Comparison of ENCODE assay signal across 20 cellular contexts in genomic region chr2:10032746-10033105, GRCh38. TPM values are rescaled to one million over a fixed set of nuclear protein-coding genes. Genes with fewer than 3 reads are reported as not detected.
A peak's percentile ranks its signal among the peaks of the same experiment; 100 is the strongest.
DNase-seq lines count a peak whose midpoint lies in the region; ATAC-seq, FAIRE-seq and TF ChIP-seq lines count a peak whose summit lies in the region.
"Had no signal": no experiment of that assay in that cellular context is flagged by ENCODE, and none has a peak within 500 bp of the region (broad histone marks: within the 10 kb centered on the region; RNA-seq: fewer than 3 reads in every experiment).

No MANE protein-coding gene starts in this region.

- H3K4me3 Mint-ChIP-seq in stimulated activated memory B cell treated with anti-CD40 and anti-IgM and Interleukin-4, amounts not matched to agents 10 μg/mL and 1 μg/mL and 100 μg/mL, for 72 hours: no peak overlapping the region
- H3K4me3 Mint-ChIP-seq: CD4-positive, alpha-beta T cell; GM23338 had no signal

- H3K36me3 ChIP-seq in left ventricle myocardium inferior (no peaks in the 10 kb centered on the region), K562 (ENCODE audit: control insufficient read depth, insufficient read depth, low read length) (0 out of 3 replicates have a peak, but pooled peaks cover 4% of the 10 kb centered on the region), kidney (ENCODE audit: control insufficient read depth in 1 of 2, insufficient read depth in 2 of 2, low read length in 2 of 2) (no peaks in the 10 kb centered on the region), esophagus muscularis mucosa (no peaks in the 10 kb centered on the region)
- H3K36me3 ChIP-seq: BE2C had no signal

- H3K79me2 ChIP-seq in K562 (ENCODE audit: control insufficient read depth, insufficient read depth, low read length): peaks cover 55% of the 10 kb centered on the region

- in situ Hi-C loops in K562 (cut with MboI): no loop called here

- H3K9me1 ChIP-seq in K562 (ENCODE audit: control insufficient read depth, insufficient read depth, low read length): no peaks in the 10 kb centered on the region

- no peak for FAIRE-seq in K562 (lab: Jason Lieb, UNC)
- no peak for FAIRE-seq in kidney (lab: Jason Lieb, UNC)
- FAIRE-seq: D721Med, G401.6, GM12891, GM18507, H54 had no signal

- H3K4me1 ChIP-seq in left ventricle myocardium inferior (peaks cover 76% of the 10 kb centered on the region), K562 (replicated peaks in 1 of 2; ENCODE audit: control insufficient read depth in 2 of 2, insufficient read depth in 2 of 2, low read length in 2 of 2) (peaks cover 43 to 82% of the 10 kb centered on the region in 2 experiments), kidney (ENCODE audit: control insufficient read depth in 1 of 2, insufficient read depth in 1 of 2, low read depth in 1 of 2, low read length in 2 of 2) (peaks cover 21 to 27% of the 10 kb centered on the region in 2 donors), esophagus muscularis mucosa (peaks cover 55 to 61% (median 57%) of the 10 kb centered on the region in 4 donors)
- H3K4me1 ChIP-seq: BE2C, Caco-2 had no signal

- H3K9ac ChIP-seq in K562 (ENCODE audit: insufficient read depth in 1 of 2, low read depth in 2 of 2, low read length in 2 of 2) (peak overlapping the region; percentile 86 to 91; a peak in 3 of 4 replicates), kidney (ENCODE audit: low read length in 2 of 2) (no peak overlapping the region)

- intact Hi-C loops in left ventricle myocardium inferior (cut with micrococcal nuclease) (no loop called here), left cardiac atrium (cut with DNase I) (no loop called here), K562 (cut with micrococcal nuclease) (no loop called here), kidney (cut with DNase I) (no loop called here), esophagus muscularis mucosa (cut with DNase I) (no loop called here)

- no peak for TF ChIP-seq EP300 in K562 (IDR thresholded peaks at IDR 0.05; ENCODE audit: low read length)
- no peak for TF ChIP-seq EP300 in esophagus muscularis mucosa (IDR thresholded peaks at IDR 0.05)

- peaks cover 75% of the 10 kb centered on the region for H3K4me1 Mint-ChIP-seq in stimulated activated memory B cell treated with anti-CD40 and anti-IgM and Interleukin-4, amounts not matched to agents 10 μg/mL and 1 μg/mL and 100 μg/mL, for 72 hours

- no peak overlapping the region for H2AFZ ChIP-seq in K562 (ENCODE audit: low read depth, low read length)

- 81% methylated on average over 6 of the region's 7 CpGs for WGBS in K562 (ENCODE audit: insufficient coverage, low coverage, missing lambda C conversion rate)
- 96% methylated on average over 7 of the region's 7 CpGs for WGBS in esophagus muscularis mucosa

- no peak for TF ChIP-seq POLR2A in K562 (conservative IDR thresholded peaks at IDR 0.05)
- TF ChIP-seq POLR2A in esophagus muscularis mucosa (IDR thresholded peaks at IDR 0.05; ENCODE audit: low read depth): no peak

- ATAC-seq in left cardiac atrium (no peak), K562 (no peak)
- ATAC-seq in stimulated activated memory B cell treated with anti-CD40 and anti-IgM and Interleukin-4, amounts not matched to agents 10 μg/mL and 1 μg/mL and 100 μg/mL, for 72 hours: no peak
- ATAC-seq: GM23338 had no signal

- no peak for DNase-seq in left ventricle myocardium inferior
- DNase-seq in left cardiac atrium: no peak
- no peak for DNase-seq in K562 (ENCODE audit: extremely low read depth in 1 of 4, low spot score in 3 of 4)
- peak; percentile 62 for DNase-seq in kidney
- DNase-seq in activated effector memory CD4-positive, alpha-beta T cell treated with Interleukin-2 at 50 U/mL for 16 hours: no peak
- DNase-seq in esophagus muscularis mucosa (ENCODE audit: extremely low spot score): no peak
- DNase-seq in NCI-H2227 treated with DMSO at 0.1 percent for 48 hours (lab: John Stamatoyannopoulos, UW): no peak
- DNase-seq: BE2C; C1 segment of cervical spinal cord; Caco-2; CD4-positive, alpha-beta T cell; HCEC 1CT had no signal

- POLR2A ChIA-PET in K562 (lab: Yijun Ruan, JAX): interaction anchor here (1.3 kb wide), 1 partner anchor 11 kb away, joined by 5 read pairs; no protein-coding TSS in a partner anchor

- no peak for TF ChIP-seq RAD21 in K562 (CRISPR knock-in tag; conservative IDR thresholded peaks at IDR 0.05 in 1 of 2, IDR thresholded peaks at IDR 0.05 in 1 of 2)

- no peaks in the 10 kb centered on the region for H4K20me1 ChIP-seq in K562 (replicated peaks; ENCODE audit: control insufficient read depth, insufficient read depth, low read length)

- BruUV-seq in K562 (replicated peaks; lab: Mats Ljungman, UMichigan): no TSS peak

- H3K4me2 ChIP-seq in K562 (ENCODE audit: insufficient read depth, low read length): 0 out of 2 replicates have a peak overlapping the region, but pooled peaks have one; percentile 15
- H3K4me2 ChIP-seq: GM23338 had no signal

- H3K27ac ChIP-seq in left ventricle myocardium inferior (replicated peaks) (peak overlapping the region; percentile 27), K562 (ENCODE audit: extremely low read depth, low read depth, low read length) (peak overlapping the region; percentile 51; the same call in 1 of the 3 replicates), kidney (ENCODE audit: low read depth in 2 of 2, low read length in 2 of 2) (no peak overlapping the region), esophagus muscularis mucosa (replicated peaks in 1 of 4) (no peak overlapping the region)
- H3K27ac ChIP-seq: HL-60 had no signal

- TF ChIP-seq CTCF in left ventricle myocardium inferior (IDR thresholded peaks at IDR 0.05; ENCODE audit: borderline replicate concordance): no peak
- no peak for TF ChIP-seq CTCF in K562 (IDR thresholded peaks at IDR 0.05 in 2 of 3, conservative IDR thresholded peaks at IDR 0.05 in 1 of 3; ENCODE audit: insufficient read depth in 2 of 3, low read depth in 1 of 3, low read length in 3 of 3)
- no peak for TF ChIP-seq CTCF in kidney (IDR thresholded peaks at IDR 0.05; ENCODE audit: borderline replicate concordance, extremely low read depth, insufficient read depth)
- no peak for TF ChIP-seq CTCF in esophagus muscularis mucosa (IDR thresholded peaks at IDR 0.05)

- H3K27me3 ChIP-seq in left ventricle myocardium inferior (ENCODE audit: low read depth) (no peaks in the 10 kb centered on the region), K562 (ENCODE audit: control insufficient read depth in 2 of 2, insufficient read depth in 2 of 2, low read length in 2 of 2) (no peaks in the 10 kb centered on the region; a peak in 1 of 5 replicates), esophagus muscularis mucosa (no peaks in the 10 kb centered on the region)
- H3K27me3 ChIP-seq: BE2C had no signal

- H3K9me3 Mint-ChIP-seq in stimulated activated memory B cell treated with anti-CD40 and anti-IgM and Interleukin-4, amounts not matched to agents 10 μg/mL and 1 μg/mL and 100 μg/mL, for 72 hours: no peaks in the 10 kb centered on the region
- H3K9me3 Mint-ChIP-seq: CD4-positive, alpha-beta T cell; GM23338 had no signal

- CTCF ChIA-PET in K562 (lab: Yijun Ruan, JAX; ENCODE audit: low intra/inter-chr PET ratio): no interaction called here

- peak overlapping the region; percentile 96 for H3K27ac Mint-ChIP-seq in stimulated activated memory B cell treated with anti-CD40 and anti-IgM and Interleukin-4, amounts not matched to agents 10 μg/mL and 1 μg/mL and 100 μg/mL, for 72 hours
- H3K27ac Mint-ChIP-seq: CD4-positive, alpha-beta T cell; GM23338 had no signal

- H3K4me3 ChIP-seq in left ventricle myocardium inferior: no peak overlapping the region
- H3K4me3 ChIP-seq in K562: no peak overlapping the region
- no peak overlapping the region for H3K4me3 ChIP-seq in kidney (ENCODE audit: low read length in 2 of 2)
- no peak overlapping the region for H3K4me3 ChIP-seq in esophagus muscularis mucosa
- H3K4me3 ChIP-seq: GM23338 had no signal

- no peaks in the 10 kb centered on the region for H3K9me3 ChIP-seq in left ventricle myocardium inferior (replicated peaks)
- H3K9me3 ChIP-seq in K562 (replicated peaks; ENCODE audit: control insufficient read depth, insufficient read depth, low read depth, low read length): no peaks in the 10 kb centered on the region
- H3K9me3 ChIP-seq in kidney (ENCODE audit: control insufficient read depth in 1 of 2, low read length in 2 of 2): no peaks in the 10 kb centered on the region
- H3K9me3 ChIP-seq in esophagus muscularis mucosa: no peaks in the 10 kb centered on the region
- H3K9me3 ChIP-seq: BE2C, Caco-2 had no signal

- no peaks in the 10 kb centered on the region for H3K27me3 Mint-ChIP-seq in stimulated activated memory B cell treated with anti-CD40 and anti-IgM and Interleukin-4, amounts not matched to agents 10 μg/mL and 1 μg/mL and 100 μg/mL, for 72 hours
- H3K27me3 Mint-ChIP-seq: CD4-positive, alpha-beta T cell had no signal

- H3K36me3 Mint-ChIP-seq in stimulated activated memory B cell treated with anti-CD40 and anti-IgM and Interleukin-4, amounts not matched to agents 10 μg/mL and 1 μg/mL and 100 μg/mL, for 72 hours: no peaks in the 10 kb centered on the region

RNA-seq across cellular contexts. Expression of gene KLF11, which starts 10.6 kb away (rescaled TPM):
- 20.8 TPM for total RNA-seq in left ventricle myocardium inferior
- total RNA-seq in left cardiac atrium: 10 to 100 TPM; 21.7 to 32.0 TPM
- total RNA-seq in K562 (2011; cell fraction: chromatin; rRNA removed; ENCODE audit: low replicate concordance): 14.2 and 14.4 TPM in 2 replicates
- 11.3 and 12.0 TPM in 2 replicates for total RNA-seq in K562 (2011; cell fraction: nucleolus; rRNA removed)
- total RNA-seq in K562 (2011; cell fraction: nucleoplasm; rRNA removed): 14.4 and 15.9 TPM in 2 replicates
- total RNA-seq in K562 (2014; rRNA removed): 5.6 and 8.7 TPM in 2 replicates
- 6.1 and 6.5 TPM in 2 replicates for total RNA-seq in K562 (2014; rRNA removed; fragmentation: Illumina TruSeq; extraction: Trizol)
- 6.7 and 7.1 TPM in 2 replicates for total RNA-seq in K562 (2015; rRNA removed; fragmentation: Illumina TruSeq; extraction: Trizol)
- total RNA-seq in K562 (2021): 13.1 and 13.4 TPM in 2 replicates
- polyA plus RNA-seq in K562 (2011; rRNA removed): 11.4 and 19.6 TPM in 2 replicates
- 7.0 and 9.5 TPM in 2 replicates for polyA plus RNA-seq in K562 (2011; cell fraction: cytosol; rRNA removed)
- 12.5 and 13.4 TPM in 2 replicates for polyA plus RNA-seq in K562 (2011; cell fraction: nucleus; rRNA removed)
- polyA plus RNA-seq in K562 (2012): 5.1 and 7.4 TPM in 2 replicates
- polyA plus RNA-seq in K562 (2014; fragmentation: Illumina TruSeq; extraction: Trizol): 10.7 and 10.8 TPM in 2 replicates
- 1 to 10 TPM; 2.1 to 3.0 TPM for polyA plus RNA-seq in K562 (2014; fragmentation: Nextera tagmentation; extraction: Ambion mirVana)
- polyA plus RNA-seq in K562 (2014; rRNA removed): 6.2 and 6.5 TPM in 2 replicates
- polyA minus RNA-seq in K562 (2011; rRNA and poly(A)+ RNA removed): 11.9 and 14.6 TPM in 2 replicates
- 7.5 and 8.1 TPM in 2 replicates for polyA minus RNA-seq in K562 (2011; cell fraction: cytosol; rRNA and poly(A)+ RNA removed)
- polyA minus RNA-seq in K562 (2011; cell fraction: nucleus; rRNA and poly(A)+ RNA removed): 4.7 and 8.6 TPM in 2 replicates
- total RNA-seq in kidney: 34.0 TPM
- polyA plus RNA-seq in kidney (ENCODE audit: insufficient read depth, low read depth, low replicate concordance): 9.4 TPM
- total RNA-seq in esophagus muscularis mucosa: 10 to 100 TPM; 15.8 to 51.6 (median 33.9) TPM

RNA-seq across cellular contexts. Expression of gene CYS1, which starts 47.5 kb away (rescaled TPM):
- 3.3 TPM for total RNA-seq in left ventricle myocardium inferior
- total RNA-seq in left cardiac atrium: 1 to 10 TPM; 3.5 to 4.1 TPM
- not detected in 2 replicates for total RNA-seq in K562 (2011; cell fraction: chromatin; rRNA removed; ENCODE audit: low replicate concordance)
- not detected in 2 replicates for total RNA-seq in K562 (2011; cell fraction: nucleolus; rRNA removed)
- total RNA-seq in K562 (2011; cell fraction: nucleoplasm; rRNA removed): not detected in 2 replicates
- total RNA-seq in K562 (2014; rRNA removed): not detected in 2 replicates
- not detected in 2 replicates for total RNA-seq in K562 (2014; rRNA removed; fragmentation: Illumina TruSeq; extraction: Trizol)
- total RNA-seq in K562 (2015; rRNA removed; fragmentation: Illumina TruSeq; extraction: Trizol): not detected in 2 replicates
- total RNA-seq in K562 (2021): 0.11 TPM in 1 of 2 replicates, not detected in the other
- polyA plus RNA-seq in K562 (2011; rRNA removed): not detected in 2 replicates
- polyA plus RNA-seq in K562 (2011; cell fraction: cytosol; rRNA removed): not detected in 2 replicates
- polyA plus RNA-seq in K562 (2011; cell fraction: nucleus; rRNA removed): not detected in 2 replicates
- not detected in 2 replicates for polyA plus RNA-seq in K562 (2012)
- polyA plus RNA-seq in K562 (2014; fragmentation: Illumina TruSeq; extraction: Trizol): not detected in 2 replicates
- not detected for polyA plus RNA-seq in K562 (2014; fragmentation: Nextera tagmentation; extraction: Ambion mirVana)
- 0.13 TPM in 1 of 2 replicates, not detected in the other for polyA plus RNA-seq in K562 (2014; rRNA removed)
- polyA minus RNA-seq in K562 (2011; rRNA and poly(A)+ RNA removed): not detected in 2 replicates
- not detected in 2 replicates for polyA minus RNA-seq in K562 (2011; cell fraction: cytosol; rRNA and poly(A)+ RNA removed)
- not detected in 2 replicates for polyA minus RNA-seq in K562 (2011; cell fraction: nucleus; rRNA and poly(A)+ RNA removed)
- 245 TPM for total RNA-seq in kidney
- polyA plus RNA-seq in kidney (ENCODE audit: insufficient read depth, low read depth, low replicate concordance): 276 TPM
- 10 to 100 TPM; 16.9 to 56.4 (median 35.4) TPM for total RNA-seq in esophagus muscularis mucosa
- total RNA-seq: CD4-positive, alpha-beta T cell had no signal

Comparison
In these comparisons a context has a peak if more than half of its experiments do, and no peak if none do; other contexts are left out.
1. H3K27ac ChIP-seq: peak in left ventricle myocardium inferior (single experiment) and K562 (single experiment); none in kidney (0 of 2) and esophagus muscularis mucosa (0 of 4).
2. H3K9ac ChIP-seq: peak in K562 (2 of 2); none in kidney (0 of 2).